In genomic region chr5:146048994-146049703, GRCh38 we compare ENCODE assay signal across 8 cellular contexts. TPM values are rescaled to one million over a fixed set of nuclear protein-coding genes. Genes with fewer than 3 reads are reported as not detected.
DNase-seq lines count a peak whose midpoint lies in the region; ATAC-seq and TF ChIP-seq lines count a peak whose summit lies in the region.

No MANE protein-coding gene starts in this region.

- H3K36me3 ChIP-seq in HEK293 (ENCODE audit: control insufficient read depth in 2 of 2, insufficient read depth in 1 of 2, low read length in 2 of 2) (no peaks in the 10 kb centered on the region), body of pancreas (replicated peaks in 1 of 2; ENCODE audit: insufficient read depth in 1 of 2, low read depth in 2 of 2) (no peaks in the 10 kb centered on the region)

- H3K27ac ChIP-seq in HEK293 (ENCODE audit: extremely low read depth, low read depth, low read length) (no peak overlapping the region), body of pancreas (no peak overlapping the region)

- peak; percentile 65 for ATAC-seq in body of pancreas
- no peak for ATAC-seq in GM21447 (IDR thresholded peaks at IDR 0.05; ENCODE audit: unreplicated experiment)

- H3K4me1 ChIP-seq in HEK293 (ENCODE audit: control insufficient read depth, insufficient read depth, low read length): peaks cover 2% of the 10 kb centered on the region; the same call in 1 of the 2 replicates
- no peaks in the 10 kb centered on the region for H3K4me1 ChIP-seq in body of pancreas

- H3K4me3 ChIP-seq in HEK293 (ENCODE audit: low read depth, low read length): no peak overlapping the region
- H3K4me3 ChIP-seq in body of pancreas: no peak overlapping the region

- intact Hi-C loops in body of pancreas (cut with DNase I): no loop called here

- TF ChIP-seq POLR2A in body of pancreas (IDR thresholded peaks at IDR 0.05): no peak

- H3K9me3 ChIP-seq in HEK293 (ENCODE audit: control insufficient read depth, insufficient read depth, low read depth, low read length) (no peaks in the 10 kb centered on the region), body of pancreas (no peaks in the 10 kb centered on the region)

- no peaks in the 10 kb centered on the region for H3K27me3 ChIP-seq in body of pancreas

- POLR2A ChIA-PET in HEK293 (lab: Yijun Ruan, JAX): no interaction called here

- 71 to 72% methylated on average over 10 to 15 of the region's 15 CpGs for WGBS in body of pancreas, 2 donors

- CTCF ChIA-PET in HEK293 (lab: Yijun Ruan, JAX): interaction anchor here (0.5 to 5.7 kb wide), 11 partner anchors 8 to 1913 kb away, joined by 3 to 45 read pairs (median 3); no protein-coding TSS in a partner anchor

- DNase-seq in DMS 273 (lab: John Stamatoyannopoulos, UW; ENCODE audit: unreplicated experiment): peak; percentile 86
- DNase-seq in NCI-H524 treated with DMSO at 0.1 percent for 48 hours (lab: John Stamatoyannopoulos, UW): peak; percentile 2
- peak; percentile 56 to 64 (median 59) for DNase-seq in body of pancreas
- DNase-seq in iris pigment epithelial cell (ENCODE audit: low read depth): peak; percentile 79
- peak; percentile 58 for DNase-seq in stromal cell of bone marrow (ENCODE audit: low read depth)
- DNase-seq in NCI-H187 (lab: John Stamatoyannopoulos, UW): no peak

- TF ChIP-seq CTCF in HEK293 (tag by site-specific recombination; IDR thresholded peaks at IDR 0.05) (peak; percentile 80), body of pancreas (IDR thresholded peaks at IDR 0.05) (peak; percentile 14 to 74 (median 66))

TF ChIP-seq in HEK293, 187 proteins besides CTCF, POLR2A, EP300 and RAD21:
- TF ChIP-seq ZBTB44 (tag by site-specific recombination; IDR thresholded peaks at IDR 0.05) (0 out of 2 replicates have a peak, but pooled peaks have one; percentile 4), ZNF2 (tag by site-specific recombination; IDR thresholded peaks at IDR 0.05) (peak; percentile 82), ZNF792 (tag by site-specific recombination; IDR thresholded peaks at IDR 0.05) (no peak), ZNF654 (tag by site-specific recombination; IDR thresholded peaks at IDR 0.05; ENCODE audit: low read depth) (peak; percentile 92), ZSCAN30 (tag by site-specific recombination; IDR thresholded peaks at IDR 0.05) (no peak; the same call in 1 of the 2 replicates), ZNF660 (tag by site-specific recombination; IDR thresholded peaks at IDR 0.05) (peak; percentile 70; the same call in 1 of the 2 replicates)
TF ChIP-seq in HEK293: peak in this region for 4.

RNA-seq across cellular contexts. Expression of gene PLAC8L1, which starts 56.2 kb away (rescaled TPM):
- not detected for total RNA-seq in body of pancreas

Comparison
In these comparisons a context has a peak if more than half of its experiments do, and no peak if none do; other contexts are left out.
1. DNase-seq: peak in DMS 273 (single experiment), NCI-H524 treated with DMSO at 0.1 percent for 48 hours (single experiment), body of pancreas (4 of 4), iris pigment epithelial cell (single experiment) and stromal cell of bone marrow (single experiment); none in NCI-H187 (0 of 2).